ENCODE assay signal across 1 cellular context in the genomic region with DNA sequence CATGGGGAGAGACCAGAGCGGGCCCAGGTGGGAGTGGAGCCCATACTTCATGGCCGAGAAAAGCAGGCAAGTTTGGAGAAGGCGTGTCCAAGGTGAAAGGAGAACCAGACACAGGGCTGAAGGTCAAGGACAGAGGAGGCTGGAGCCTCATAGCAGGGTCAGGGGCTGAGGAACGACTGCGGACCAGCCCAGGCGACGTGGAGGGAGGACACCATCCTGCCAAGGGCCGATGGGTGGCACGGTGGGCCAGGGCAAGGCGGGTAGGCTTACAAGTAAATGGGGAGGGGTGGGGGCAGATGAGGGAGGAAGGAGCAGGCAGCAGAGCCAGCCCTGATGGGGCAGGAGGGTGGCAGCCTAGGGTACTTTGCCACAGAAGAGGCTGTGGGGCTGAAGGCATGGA.
TF ChIP-seq lines count a peak whose summit lies in the region.

No MANE protein-coding gene starts in this region.

TF ChIP-seq in IMR-90, 13 proteins besides CTCF, POLR2A, EP300 and RAD21:
- TF ChIP-seq RFX5 (IDR thresholded peaks at IDR 0.05; ENCODE audit: low read depth, low read length), result no peak
- no peak for TF ChIP-seq MAZ (IDR thresholded peaks at IDR 0.05; ENCODE audit: borderline replicate concordance, low read depth, low read length)
- TF ChIP-seq MXI1 (IDR thresholded peaks at IDR 0.05; ENCODE audit: borderline replicate concordance, low read depth, low read length), result no peak
- no peak for TF ChIP-seq FOS (IDR thresholded peaks at IDR 0.05; ENCODE audit: low read depth, low read length)
- TF ChIP-seq CHD1 (IDR thresholded peaks at IDR 0.05; ENCODE audit: low read depth, low read length), result no peak
- TF ChIP-seq BHLHE40 (IDR thresholded peaks at IDR 0.05; ENCODE audit: low read depth, low read length), result no peak
- TF ChIP-seq MAFK (IDR thresholded peaks at IDR 0.05; ENCODE audit: low read depth, low read length), result no peak
- TF ChIP-seq NFE2L2 (IDR thresholded peaks at IDR 0.05; ENCODE audit: low read depth, low read length), result no peak
- TF ChIP-seq SMC3 (IDR thresholded peaks at IDR 0.05; ENCODE audit: low read depth, low read length), result no peak
- TF ChIP-seq, protein P1, sequence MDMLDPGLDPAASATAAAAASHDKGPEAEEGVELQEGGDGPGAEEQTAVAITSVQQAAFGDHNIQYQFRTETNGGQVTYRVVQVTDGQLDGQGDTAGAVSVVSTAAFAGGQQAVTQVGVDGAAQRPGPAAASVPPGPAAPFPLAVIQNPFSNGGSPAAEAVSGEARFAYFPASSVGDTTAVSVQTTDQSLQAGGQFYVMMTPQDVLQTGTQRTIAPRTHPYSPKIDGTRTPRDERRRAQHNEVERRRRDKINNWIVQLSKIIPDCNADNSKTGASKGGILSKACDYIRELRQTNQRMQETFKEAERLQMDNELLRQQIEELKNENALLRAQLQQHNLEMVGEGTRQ (IDR thresholded peaks at IDR 0.05; ENCODE audit: low read depth, low read length), result no peak
- TF ChIP-seq CEBPB (IDR thresholded peaks at IDR 0.05; ENCODE audit: low read depth, low read length), result no peak
- no peak for TF ChIP-seq RCOR1 (IDR thresholded peaks at IDR 0.05; ENCODE audit: insufficient replicate concordance, low read length)
- TF ChIP-seq, protein P2, sequence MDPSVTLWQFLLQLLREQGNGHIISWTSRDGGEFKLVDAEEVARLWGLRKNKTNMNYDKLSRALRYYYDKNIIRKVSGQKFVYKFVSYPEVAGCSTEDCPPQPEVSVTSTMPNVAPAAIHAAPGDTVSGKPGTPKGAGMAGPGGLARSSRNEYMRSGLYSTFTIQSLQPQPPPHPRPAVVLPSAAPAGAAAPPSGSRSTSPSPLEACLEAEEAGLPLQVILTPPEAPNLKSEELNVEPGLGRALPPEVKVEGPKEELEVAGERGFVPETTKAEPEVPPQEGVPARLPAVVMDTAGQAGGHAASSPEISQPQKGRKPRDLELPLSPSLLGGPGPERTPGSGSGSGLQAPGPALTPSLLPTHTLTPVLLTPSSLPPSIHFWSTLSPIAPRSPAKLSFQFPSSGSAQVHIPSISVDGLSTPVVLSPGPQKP (IDR thresholded peaks at IDR 0.05; ENCODE audit: borderline replicate concordance, low read depth, low read length), result no peak
TF ChIP-seq in IMR-90: peak in this region for 0.
